In genomic region chr1:10032590-10033358, GRCh38 we compare ENCODE assay signal across 7 cellular contexts.
DNase-seq lines count a peak whose midpoint lies in the region; ATAC-seq and TF ChIP-seq lines count a peak whose summit lies in the region.

Gene UBE4B, plus strand, starts transcription at chr1:10032958. Its CDS starts 713 bp downstream, at chr1:10033671.

- ATAC-seq in GM18511 (IDR thresholded peaks at IDR 0.05; ENCODE audit: unreplicated experiment) (peak; percentile 94), HG03039 (IDR thresholded peaks at IDR 0.05; ENCODE audit: unreplicated experiment) (peak; percentile 94)

- H3K4me3 ChIP-seq in retinal pigment epithelial cell (ENCODE audit: low read length) = peak within 1 kb of the TSS; percentile 99

- peak; percentile 81 for TF ChIP-seq CTCF in retinal pigment epithelial cell (conservative IDR thresholded peaks at IDR 0.05; ENCODE audit: low read depth, low read length)

- DNase-seq in NCI-H2081 (lab: John Stamatoyannopoulos, UW) (peak; percentile 98), T1000 (lab: John Stamatoyannopoulos, UW) (peak; percentile 99), astrocyte of the hippocampus (ENCODE audit: low read depth, low spot score) (peak; percentile 100), hippocampal formation (lab: John Stamatoyannopoulos, UW) (peak; percentile 96 to 97), retinal pigment epithelial cell (ENCODE audit: low read depth) (peak; percentile 89)

Comparison
In these comparisons a context has a peak if more than half of its experiments do, and no peak if none do; other contexts are left out.
1. Peak in every context shown above with its lines: DNase-seq, ATAC-seq and H3K4me3 ChIP-seq.